Comparison of ENCODE assay signal across 6 cellular contexts in genomic region chr20:39132093-39132492, GRCh38.
"Had no signal": no experiment of that assay in that cellular context is flagged by ENCODE, and none has a peak within 500 bp of the region (broad histone marks: within the 10 kb centered on the region; RNA-seq: fewer than 3 reads in every experiment).

No MANE protein-coding gene starts in this region.

- H3K27me3 Mint-ChIP-seq: IgD-negative memory B cell had no signal

- H3K4me1 Mint-ChIP-seq: IgD-negative memory B cell had no signal

- H3K4me2 ChIP-seq: KMS-11 had no signal

- H3K27ac Mint-ChIP-seq: IgD-negative memory B cell had no signal

- H3K4me3 Mint-ChIP-seq: IgD-negative memory B cell had no signal

- H3K36me3 Mint-ChIP-seq: IgD-negative memory B cell had no signal

- H3K27ac ChIP-seq: HL-60, KMS-11 had no signal

- H3K9me3 Mint-ChIP-seq: IgD-negative memory B cell had no signal

- DNase-seq: IMR-90, KBM-7, KG1 had no signal

- H3K9ac ChIP-seq: KMS-11 had no signal
